ENCODE assay signal across 8 cellular contexts in the genomic region with DNA sequence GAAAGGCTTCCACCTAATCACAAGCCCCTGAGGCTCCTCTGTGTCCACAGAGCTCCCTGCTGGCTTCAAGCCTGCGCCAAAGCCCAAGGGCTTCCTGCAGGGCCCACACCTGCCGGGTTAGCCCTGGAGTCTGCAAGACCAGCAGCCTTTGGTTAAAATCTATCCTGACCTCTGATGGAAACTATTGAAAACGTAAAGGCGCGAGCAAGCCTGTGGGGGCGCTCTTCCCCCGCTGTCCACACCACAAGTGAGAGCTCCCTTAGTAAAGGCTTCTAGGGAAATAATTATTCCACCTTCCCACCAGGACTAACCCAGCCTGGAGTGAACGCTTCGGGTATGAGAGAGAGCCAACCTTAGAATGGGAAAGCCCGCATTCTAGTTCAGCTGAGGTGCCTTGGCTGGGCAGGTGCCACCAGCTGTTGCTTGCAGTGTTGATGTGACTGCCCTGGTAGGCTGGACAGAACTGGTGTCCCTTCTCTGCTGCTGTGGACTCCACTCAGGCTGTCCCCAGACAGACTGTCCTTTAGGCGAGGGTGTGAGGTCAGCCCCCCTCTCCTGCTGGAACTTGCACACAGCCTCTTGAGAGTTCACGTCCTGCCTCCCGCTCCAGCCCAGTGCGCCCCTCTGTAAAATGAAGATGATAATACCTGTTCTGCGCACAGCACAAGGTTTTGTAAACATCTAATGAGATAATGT.
DNase-seq lines count a peak whose midpoint lies in the region; ATAC-seq and TF ChIP-seq lines count a peak whose summit lies in the region.

No MANE protein-coding gene starts in this region.

- no peaks in the 10 kb centered on the region for H3K9me3 ChIP-seq in PC-9 (ENCODE audit: insufficient read depth, low read depth)

- BruUV-seq in PC-9 (replicated peaks; lab: Mats Ljungman, UMichigan) = no TSS peak

- H3K36me3 ChIP-seq in PC-9 (ENCODE audit: low read depth) = peaks cover 14% of the 10 kb centered on the region; the same call in 1 of the 2 replicates

- POLR2A ChIA-PET in PC-9 (lab: Charles Lee; ENCODE audit: unreplicated experiment) = no interaction called here

- H3K9me2 ChIP-seq in PC-9 (ENCODE audit: insufficient read depth) = no peaks in the 10 kb centered on the region

- no peaks in the 10 kb centered on the region for H3K27me3 ChIP-seq in PC-9 (ENCODE audit: insufficient read depth, low read depth)

- H3K4me1 ChIP-seq in PC-9 (replicated peaks; ENCODE audit: insufficient read depth) = peaks cover 57% of the 10 kb centered on the region

- H3K27ac ChIP-seq in PC-9 = peak overlapping the region; percentile 95

- no peak for ATAC-seq in GM19452 (IDR thresholded peaks at IDR 0.05; ENCODE audit: unreplicated experiment)

- H2AFZ ChIP-seq in PC-9 = no peak overlapping the region

- intact Hi-C loops in PC-9 (cut with micrococcal nuclease; ENCODE audit: unreplicated experiment) = no loop called here

- DNase-seq in SIG-M5 treated with dmso at 0.1 percent for 504 hours (lab: John Stamatoyannopoulos, UW; ENCODE audit: unreplicated experiment) (peak; percentile 12), SIG-M5 (lab: John Stamatoyannopoulos, UW) (no peak), PC-9 (peak in 1 of 2 experiments; percentile 62), foreskin fibroblast (peak in 1 of 2 donors; percentile 43), retina (peak; percentile 60), germinal center (ENCODE audit: low spot score) (no peak), NCI-H446 treated with DMSO at 0.1 percent for 48 hours (lab: John Stamatoyannopoulos, UW) (no peak)

- no peak overlapping the region for H3K4me3 ChIP-seq in PC-9
- H3K4me3 ChIP-seq in foreskin fibroblast (ENCODE audit: low read depth in 1 of 2, low read length in 2 of 2) = no peak overlapping the region

- peak overlapping the region; percentile 6; the same call in 1 of the 2 replicates for H3K4me2 ChIP-seq in PC-9

- TF ChIP-seq CTCF in PC-9 (conservative IDR thresholded peaks at IDR 0.05) = peak; percentile 62
- peak; percentile 49 for TF ChIP-seq CTCF in foreskin fibroblast (IDR thresholded peaks at IDR 0.05; ENCODE audit: low read depth, low read length)

- H3K79me2 ChIP-seq in PC-9 (ENCODE audit: low read depth) = peaks cover 11% of the 10 kb centered on the region

- H4K20me1 ChIP-seq in PC-9 (ENCODE audit: insufficient read depth) = no peaks in the 10 kb centered on the region

- peaks cover 53% of the 10 kb centered on the region for H3F3A ChIP-seq in PC-9 (ENCODE audit: insufficient read depth, low read depth)

- CTCF ChIA-PET in PC-9 (lab: Charles Lee) = no interaction called here

Comparison
In these comparisons a context has a peak if more than half of its experiments do, and no peak if none do; other contexts are left out.
1. DNase-seq: peak in SIG-M5 treated with dmso at 0.1 percent for 504 hours (single experiment) and retina (single experiment); none in SIG-M5 (single experiment), germinal center (single experiment) and NCI-H446 treated with DMSO at 0.1 percent for 48 hours (single experiment).